In the genomic region with DNA sequence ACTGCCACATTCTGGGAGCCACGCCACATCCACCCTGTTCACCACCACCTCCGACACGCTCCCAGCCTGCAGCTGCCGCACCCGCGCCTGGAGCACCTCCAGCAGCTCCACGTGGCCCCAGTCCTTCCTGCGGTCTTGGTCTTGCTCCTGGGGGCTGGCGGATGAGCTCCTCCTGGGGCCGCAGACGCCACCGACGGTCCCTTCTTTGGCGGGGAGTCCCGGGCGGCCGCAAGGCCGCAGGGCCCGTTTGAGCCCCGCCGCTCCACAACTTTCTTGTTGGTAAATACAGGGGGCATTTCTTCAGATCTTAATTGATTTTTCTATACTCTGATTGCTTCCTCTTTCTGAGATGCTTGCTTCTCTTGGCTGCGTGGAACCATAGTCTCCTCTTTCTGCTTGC, we compare ENCODE assay signal across 1 cellular context.
TF ChIP-seq lines count a peak whose summit lies in the region.

No MANE protein-coding gene starts in this region.

TF ChIP-seq in GM23338, 12 proteins besides CTCF, POLR2A, EP300 and RAD21 (continued from another document):
- TF ChIP-seq, protein P1, sequence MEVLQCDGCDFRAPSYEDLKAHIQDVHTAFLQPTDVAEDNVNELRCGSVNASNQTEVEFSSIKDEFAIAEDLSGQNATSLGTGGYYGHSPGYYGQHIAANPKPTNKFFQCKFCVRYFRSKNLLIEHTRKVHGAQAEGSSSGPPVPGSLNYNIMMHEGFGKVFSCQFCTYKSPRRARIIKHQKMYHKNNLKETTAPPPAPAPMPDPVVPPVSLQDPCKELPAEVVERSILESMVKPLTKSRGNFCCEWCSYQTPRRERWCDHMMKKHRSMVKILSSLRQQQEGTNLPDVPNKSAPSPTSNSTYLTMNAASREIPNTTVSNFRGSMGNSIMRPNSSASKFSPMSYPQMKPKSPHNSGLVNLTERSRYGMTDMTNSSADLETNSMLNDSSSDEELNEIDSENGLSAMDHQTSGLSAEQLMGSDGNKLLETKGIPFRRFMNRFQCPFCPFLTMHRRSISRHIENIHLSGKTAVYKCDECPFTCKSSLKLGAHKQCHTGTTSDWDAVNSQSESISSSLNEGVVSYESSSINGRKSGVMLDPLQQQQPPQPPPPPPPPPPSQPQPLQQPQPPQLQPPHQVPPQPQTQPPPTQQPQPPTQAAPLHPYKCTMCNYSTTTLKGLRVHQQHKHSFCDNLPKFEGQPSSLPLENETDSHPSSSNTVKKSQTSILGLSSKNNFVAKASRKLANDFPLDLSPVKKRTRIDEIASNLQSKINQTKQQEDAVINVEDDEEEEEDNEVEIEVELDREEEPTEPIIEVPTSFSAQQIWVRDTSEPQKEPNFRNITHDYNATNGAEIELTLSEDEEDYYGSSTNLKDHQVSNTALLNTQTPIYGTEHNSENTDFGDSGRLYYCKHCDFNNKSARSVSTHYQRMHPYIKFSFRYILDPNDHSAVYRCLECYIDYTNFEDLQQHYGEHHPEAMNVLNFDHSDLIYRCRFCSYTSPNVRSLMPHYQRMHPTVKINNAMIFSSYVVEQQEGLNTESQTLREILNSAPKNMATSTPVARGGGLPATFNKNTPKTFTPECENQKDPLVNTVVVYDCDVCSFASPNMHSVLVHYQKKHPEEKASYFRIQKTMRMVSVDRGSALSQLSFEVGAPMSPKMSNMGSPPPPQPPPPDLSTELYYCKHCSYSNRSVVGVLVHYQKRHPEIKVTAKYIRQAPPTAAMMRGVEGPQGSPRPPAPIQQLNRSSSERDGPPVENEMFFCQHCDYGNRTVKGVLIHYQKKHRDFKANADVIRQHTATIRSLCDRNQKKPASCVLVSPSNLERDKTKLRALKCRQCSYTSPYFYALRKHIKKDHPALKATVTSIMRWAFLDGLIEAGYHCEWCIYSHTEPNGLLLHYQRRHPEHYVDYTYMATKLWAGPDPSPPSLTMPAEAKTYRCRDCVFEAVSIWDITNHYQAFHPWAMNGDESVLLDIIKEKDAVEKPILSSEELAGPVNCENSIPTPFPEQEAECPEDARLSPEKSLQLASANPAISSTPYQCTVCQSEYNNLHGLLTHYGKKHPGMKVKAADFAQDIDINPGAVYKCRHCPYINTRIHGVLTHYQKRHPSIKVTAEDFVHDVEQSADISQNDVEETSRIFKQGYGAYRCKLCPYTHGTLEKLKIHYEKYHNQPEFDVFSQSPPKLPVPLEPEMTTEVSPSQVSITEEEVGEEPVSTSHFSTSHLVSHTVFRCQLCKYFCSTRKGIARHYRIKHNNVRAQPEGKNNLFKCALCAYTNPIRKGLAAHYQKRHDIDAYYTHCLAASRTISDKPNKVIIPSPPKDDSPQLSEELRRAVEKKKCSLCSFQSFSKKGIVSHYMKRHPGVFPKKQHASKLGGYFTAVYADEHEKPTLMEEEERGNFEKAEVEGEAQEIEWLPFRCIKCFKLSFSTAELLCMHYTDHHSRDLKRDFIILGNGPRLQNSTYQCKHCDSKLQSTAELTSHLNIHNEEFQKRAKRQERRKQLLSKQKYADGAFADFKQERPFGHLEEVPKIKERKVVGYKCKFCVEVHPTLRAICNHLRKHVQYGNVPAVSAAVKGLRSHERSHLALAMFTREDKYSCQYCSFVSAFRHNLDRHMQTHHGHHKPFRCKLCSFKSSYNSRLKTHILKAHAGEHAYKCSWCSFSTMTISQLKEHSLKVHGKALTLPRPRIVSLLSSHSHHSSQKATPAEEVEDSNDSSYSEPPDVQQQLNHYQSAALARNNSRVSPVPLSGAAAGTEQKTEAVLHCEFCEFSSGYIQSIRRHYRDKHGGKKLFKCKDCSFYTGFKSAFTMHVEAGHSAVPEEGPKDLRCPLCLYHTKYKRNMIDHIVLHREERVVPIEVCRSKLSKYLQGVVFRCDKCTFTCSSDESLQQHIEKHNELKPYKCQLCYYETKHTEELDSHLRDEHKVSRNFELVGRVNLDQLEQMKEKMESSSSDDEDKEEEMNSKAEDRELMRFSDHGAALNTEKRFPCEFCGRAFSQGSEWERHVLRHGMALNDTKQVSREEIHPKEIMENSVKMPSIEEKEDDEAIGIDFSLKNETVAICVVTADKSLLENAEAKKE (CRISPR knock-in tag; IDR thresholded peaks at IDR 0.05): no peak
- TF ChIP-seq EZH2phosphoT487 (IDR thresholded peaks at IDR 0.05; ENCODE audit: unreplicated experiment): no peak
- TF ChIP-seq POLR2AphosphoS5 (IDR thresholded peaks at IDR 0.05; ENCODE audit: low read depth): no peak
- TF ChIP-seq CREB1 (CRISPR knock-in tag; IDR thresholded peaks at IDR 0.05; ENCODE audit: low read depth): no peak
- TF ChIP-seq ZNF331 (CRISPR knock-in tag; IDR thresholded peaks at IDR 0.05; ENCODE audit: low read depth): no peak
